9 cellular contexts compared by ENCODE assay signal in genomic region chr5:90557871-90558270, GRCh38. TPM values are rescaled to one million over a fixed set of nuclear protein-coding genes. Genes with fewer than 3 reads are reported as not detected.
DNase-seq lines count a peak whose midpoint lies in the region; ATAC-seq, FAIRE-seq and TF ChIP-seq lines count a peak whose summit lies in the region.
"Had no signal": no experiment of that assay in that cellular context is flagged by ENCODE, and none has a peak within 500 bp of the region (broad histone marks: within the 10 kb centered on the region; RNA-seq: fewer than 3 reads in every experiment).

No MANE protein-coding gene starts in this region.

- H3K27me3 ChIP-seq in hepatocyte (peaks cover 10% of the 10 kb centered on the region), small intestine (ENCODE audit: control insufficient read depth in 2 of 2, insufficient read depth in 2 of 2, low read length in 2 of 2) (peaks cover 4 to 9% of the 10 kb centered on the region in 2 donors)

- H3K4me3 Mint-ChIP-seq in T-helper 1 cell treated with Interleukin-12 subunit alpha and Interleukin-12 subunit beta and Interleukin-4 antibody, amounts not matched to agents 30 μg/mL and 1 μg/mL, for 36 hours = peak overlapping the region; percentile 41
- peak overlapping the region; percentile 65 for H3K4me3 Mint-ChIP-seq in activated B cell treated with CpG ODN at 0.5 μM for 24 hours

- peaks cover 9% of the 10 kb centered on the region for H3K4me1 Mint-ChIP-seq in T-helper 1 cell treated with Interleukin-12 subunit alpha and Interleukin-12 subunit beta and Interleukin-4 antibody, amounts not matched to agents 30 μg/mL and 1 μg/mL, for 36 hours (ENCODE audit: low read depth)
- peaks cover 14% of the 10 kb centered on the region for H3K4me1 Mint-ChIP-seq in activated B cell treated with CpG ODN at 0.5 μM for 24 hours

- no peak for ATAC-seq in activated B cell treated with CpG ODN at 0.5 μM for 24 hours (ENCODE audit: low read depth)

- intact Hi-C loops in activated B cell treated with CpG ODN at 0.5 μM for 24 hours (cut with micrococcal nuclease) = no loop called here

- DNase-seq in T-helper 1 cell = no peak
- DNase-seq in activated B cell treated with CpG ODN at 0.5 μM for 24 hours = no peak
- DNase-seq in hepatocyte (ENCODE audit: low spot score) = no peak
- peak; percentile 19 for DNase-seq in small intestine
- DNase-seq in NCI-H2029 treated with DMSO at 0.1 percent for 48 hours (lab: John Stamatoyannopoulos, UW) = no peak
- no peak for DNase-seq in cortex of kidney (lab: John Stamatoyannopoulos, UW)
- DNase-seq in NCI-H1417 treated with DMSO at 0.1 percent for 48 hours (lab: John Stamatoyannopoulos, UW) = no peak
- DNase-seq: NCI-H1694 treated with DMSO at 0.1 percent for 48 hours had no signal

- no peak for TF ChIP-seq CTCF in activated B cell treated with CpG ODN at 0.5 μM for 24 hours (IDR thresholded peaks at IDR 0.05)
- no peak for TF ChIP-seq CTCF in hepatocyte (IDR thresholded peaks at IDR 0.05; ENCODE audit: poor library complexity)

- H3K36me3 ChIP-seq in hepatocyte (replicated peaks; ENCODE audit: insufficient read depth, low read depth) = no peaks in the 10 kb centered on the region
- H3K36me3 ChIP-seq in small intestine (ENCODE audit: control insufficient read depth in 2 of 2, insufficient read depth in 2 of 2, low read length in 2 of 2) = no peaks in the 10 kb centered on the region

- no peaks in the 10 kb centered on the region for H3K9me3 ChIP-seq in hepatocyte (ENCODE audit: low read depth)
- H3K9me3 ChIP-seq in small intestine (ENCODE audit: control insufficient read depth, low read depth) = no peaks in the 10 kb centered on the region

- H2AFZ ChIP-seq in hepatocyte = peak overlapping the region; percentile 31

- H3K9me3 Mint-ChIP-seq in T-helper 1 cell treated with Interleukin-12 subunit alpha and Interleukin-12 subunit beta and Interleukin-4 antibody, amounts not matched to agents 30 μg/mL and 1 μg/mL, for 36 hours = no peaks in the 10 kb centered on the region
- H3K9me3 Mint-ChIP-seq in activated B cell treated with CpG ODN at 0.5 μM for 24 hours = no peaks in the 10 kb centered on the region

- H3K4me2 ChIP-seq in hepatocyte = peak overlapping the region; percentile 80

- CTCF ChIA-PET in activated B cell treated with CpG ODN at 0.5 μM for 24 hours (lab: Charles Lee) = no interaction called here

- peaks cover 85% of the 10 kb centered on the region for H3K27me3 Mint-ChIP-seq in T-helper 1 cell treated with Interleukin-12 subunit alpha and Interleukin-12 subunit beta and Interleukin-4 antibody, amounts not matched to agents 30 μg/mL and 1 μg/mL, for 36 hours (ENCODE audit: low read depth)
- H3K27me3 Mint-ChIP-seq in activated B cell treated with CpG ODN at 0.5 μM for 24 hours = peaks cover 47% of the 10 kb centered on the region

- peaks cover 1% of the 10 kb centered on the region for H3K36me3 Mint-ChIP-seq in T-helper 1 cell treated with Interleukin-12 subunit alpha and Interleukin-12 subunit beta and Interleukin-4 antibody, amounts not matched to agents 30 μg/mL and 1 μg/mL, for 36 hours (ENCODE audit: low read depth)
- no peaks in the 10 kb centered on the region for H3K36me3 Mint-ChIP-seq in activated B cell treated with CpG ODN at 0.5 μM for 24 hours (ENCODE audit: low read depth)

- no peaks in the 10 kb centered on the region for H3K9me2 ChIP-seq in hepatocyte (replicated peaks; ENCODE audit: insufficient read depth)

- H3K27ac Mint-ChIP-seq in T-helper 1 cell treated with Interleukin-12 subunit alpha and Interleukin-12 subunit beta and Interleukin-4 antibody, amounts not matched to agents 30 μg/mL and 1 μg/mL, for 36 hours = no peak overlapping the region
- no peak overlapping the region for H3K27ac Mint-ChIP-seq in activated B cell treated with CpG ODN at 0.5 μM for 24 hours

- POLR2A ChIA-PET in activated B cell treated with CpG ODN at 0.5 μM for 24 hours (lab: Charles Lee) = no interaction called here

- no peaks in the 10 kb centered on the region for H3K79me2 ChIP-seq in hepatocyte

- no peak for FAIRE-seq in small intestine (lab: Jason Lieb, UNC)

- H3K4me3 ChIP-seq in hepatocyte (peak overlapping the region; percentile 49), small intestine (ENCODE audit: low read depth in 1 of 2, low read length in 2 of 2) (no peak overlapping the region)

- H3K4me1 ChIP-seq in hepatocyte (ENCODE audit: insufficient read depth) (no peaks in the 10 kb centered on the region), small intestine (ENCODE audit: control insufficient read depth in 2 of 2, insufficient read depth in 1 of 2, low read depth in 1 of 2, low read length in 1 of 2) (no peaks in the 10 kb centered on the region)

- peak overlapping the region; percentile 20 for H3K27ac ChIP-seq in hepatocyte
- no peak overlapping the region for H3K27ac ChIP-seq in small intestine (ENCODE audit: low read depth in 1 of 2, low read length in 1 of 2)

- H4K20me1 ChIP-seq in hepatocyte (ENCODE audit: insufficient read depth, poor library complexity, severe bottlenecking) = no peaks in the 10 kb centered on the region

- 7% methylated on average over 3 of the region's 3 CpGs for WGBS in hepatocyte (ENCODE audit: low lambda C conversion rate, missing lambda C conversion rate)
- 0 to 13% (median 7%) methylated on average over 3 of the region's 3 CpGs for WGBS in small intestine, 3 donors

RNA-seq across cellular contexts. Expression of gene ADGRV1, which starts 0.7 kb away (rescaled TPM):
- total RNA-seq in activated B cell treated with CpG ODN at 0.5 μM for 24 hours = 0.13 TPM in 1 of 2 replicates, not detected in the other
- 68.2 and 74.9 TPM in 2 replicates for total RNA-seq in hepatocyte
- 81.2 and 88.3 TPM in 2 replicates for polyA plus RNA-seq in hepatocyte
- polyA plus RNA-seq in small intestine = 1 to 10 TPM in 2 of 3 donors, not detected in 1; 2.6 to 2.9 TPM

RNA-seq across cellular contexts. Expression of gene LYSMD3, which starts 28.5 kb away (rescaled TPM):
- total RNA-seq in activated B cell treated with CpG ODN at 0.5 μM for 24 hours = 18.3 and 18.4 TPM in 2 replicates
- total RNA-seq in hepatocyte = 29.8 and 30.6 TPM in 2 replicates
- 12.0 and 15.8 TPM in 2 replicates for polyA plus RNA-seq in hepatocyte
- polyA plus RNA-seq in small intestine = 1 to 10 TPM; 7.0 to 8.5 (median 7.8) TPM

Comparison
In these comparisons a context has a peak if more than half of its experiments do, and no peak if none do; other contexts are left out.
1. RNA of gene ADGRV1, which starts 0.7 kb away (total RNA-seq): 68.2 to 74.9 TPM in hepatocyte; 0.13 TPM in activated B cell treated with CpG ODN at 0.5 μM for 24 hours; every median in the first group is over 10 times any median in the second.